1 cellular context compared by ENCODE assay signal in genomic region chr17:29019475-29020181, GRCh38.
TF ChIP-seq lines count a peak whose summit lies in the region.

No MANE protein-coding gene starts in this region.

TF ChIP-seq in GM23338, 12 proteins besides CTCF, POLR2A, EP300 and RAD21 (continued from another document):
- TF ChIP-seq ZNF462 (CRISPR knock-in tag; IDR thresholded peaks at IDR 0.05), result no peak
- no peak for TF ChIP-seq POLR2AphosphoS5 (IDR thresholded peaks at IDR 0.05; ENCODE audit: low read depth)
- TF ChIP-seq STAT1 (IDR thresholded peaks at IDR 0.05; ENCODE audit: unreplicated experiment), result no peak
- no peak for TF ChIP-seq ZNF331 (CRISPR knock-in tag; IDR thresholded peaks at IDR 0.05; ENCODE audit: low read depth)
- TF ChIP-seq EZH2phosphoT487 (IDR thresholded peaks at IDR 0.05; ENCODE audit: unreplicated experiment), result no peak
- TF ChIP-seq ZNF114 (CRISPR knock-in tag; IDR thresholded peaks at IDR 0.05), result no peak
- no peak for TF ChIP-seq REST (IDR thresholded peaks at IDR 0.05; ENCODE audit: unreplicated experiment)
- TF ChIP-seq CREB1 (CRISPR knock-in tag; IDR thresholded peaks at IDR 0.05; ENCODE audit: low read depth), result no peak
- no peak for TF ChIP-seq EZH2 (IDR thresholded peaks at IDR 0.05; ENCODE audit: low read depth, unreplicated experiment)
- TF ChIP-seq NANOG (IDR thresholded peaks at IDR 0.05; ENCODE audit: borderline replicate concordance), result no peak
- no peak for TF ChIP-seq ETS1 (IDR thresholded peaks at IDR 0.05)
